ENCODE assay signal across 7 cellular contexts in genomic region chr5:138330813-138331448, GRCh38. TPM values are rescaled to one million over a fixed set of nuclear protein-coding genes. Genes with fewer than 3 reads are reported as not detected.
DNase-seq lines count a peak whose midpoint lies in the region; ATAC-seq, FAIRE-seq and TF ChIP-seq lines count a peak whose summit lies in the region.

No MANE protein-coding gene starts in this region.

- H3K36me3 Mint-ChIP-seq in T-cell (no peaks in the 10 kb centered on the region), glutamatergic neuron (ENCODE audit: unreplicated experiment) (no peaks in the 10 kb centered on the region)

- CTCF ChIA-PET in HEK293 (lab: Yijun Ruan, JAX): interaction anchor here (0.6 to 17.0 kb wide), 5 partner anchors 21 to 136 kb away, joined by 3 to 273 read pairs (median 3); partner anchors contain the start of gene KDM3B
- CTCF ChIA-PET in T-cell (lab: Charles Lee): interaction anchor here (0.9 to 5.1 kb wide), 5 partner anchors 21 to 152 kb away, joined by 4 to 89 read pairs (median 4); partner anchors contain the start of genes KDM3B (in 2 of the 2), CDC23 (in 1 of the 2) and KIF20A (in 1 of the 2)

- no peak for ATAC-seq in T-cell (replicated peaks in 1 of 4)

- 4 to 7% (median 6%) methylated on average over 12 of the region's 12 CpGs for WGBS in spleen, 5 donors

- H3K4me1 Mint-ChIP-seq in T-cell (peaks cover 18 to 19% (median 19%) of the 10 kb centered on the region in 3 donors), glutamatergic neuron (ENCODE audit: low read depth, unreplicated experiment) (peaks cover 7% of the 10 kb centered on the region)

- POLR2A ChIA-PET in HEK293 (lab: Yijun Ruan, JAX): interaction anchor here (0.6 to 2.5 kb wide), 14 partner anchors 12 to 212 kb away, joined by 3 to 51 read pairs (median 5); partner anchors contain the start of genes BRD8, CDC23, EGR1 and ETF1
- POLR2A ChIA-PET in T-cell (lab: Charles Lee): interaction anchor here (1.0 to 1.7 kb wide), 4 partner anchors 20 to 118 kb away, joined by 5 to 11 read pairs (median 8); partner anchors contain the start of genes KDM3B (in 2 of the 2) and CDC23 (in 1 of the 2)

- H3K4me3 ChIP-seq in HEK293 (ENCODE audit: low read depth, low read length) (peak overlapping the region; percentile 78), spleen (peak overlapping the region in 7 of 8 donors; percentile 35 to 68 (median 55))

- H3K4me3 Mint-ChIP-seq in T-cell (peak overlapping the region; percentile 80 to 82 (median 80)), glutamatergic neuron (ENCODE audit: unreplicated experiment) (peak overlapping the region; percentile 98)

- DNase-seq in T-cell: no peak
- no peak for DNase-seq in glutamatergic neuron
- DNase-seq in spleen: no peak
- no peak for DNase-seq in stimulated activated CD4-positive, alpha-beta T cell treated with anti-CD3 and anti-CD28 coated beads, Interleukin-4, amount 100 ng/mL, for 1 hour
- DNase-seq in COLO829 (ENCODE audit: low spot score): no peak
- no peak for DNase-seq in H54 (ENCODE audit: insufficient read length, low spot score)

- H3K9me3 ChIP-seq in HEK293 (ENCODE audit: control insufficient read depth, insufficient read depth, low read depth, low read length) (no peaks in the 10 kb centered on the region), spleen (no peaks in the 10 kb centered on the region)

- H3K27me3 ChIP-seq in spleen (replicated peaks in 1 of 7): no peaks in the 10 kb centered on the region

- H3K27me3 Mint-ChIP-seq in T-cell (no peaks in the 10 kb centered on the region), glutamatergic neuron (ENCODE audit: unreplicated experiment) (peaks cover 8% of the 10 kb centered on the region)

- H3K4me1 ChIP-seq in HEK293 (ENCODE audit: control insufficient read depth, insufficient read depth, low read length) (peaks cover 4% of the 10 kb centered on the region; the same call in 1 of the 2 replicates), spleen (peaks cover 12 to 26% (median 17%) of the 10 kb centered on the region in 6 donors)

- H3K9me3 Mint-ChIP-seq in T-cell: no peaks in the 10 kb centered on the region
- no peaks in the 10 kb centered on the region for H3K9me3 Mint-ChIP-seq in glutamatergic neuron (ENCODE audit: unreplicated experiment)

- H3K36me3 ChIP-seq in HEK293 (ENCODE audit: control insufficient read depth in 2 of 2, insufficient read depth in 1 of 2, low read length in 2 of 2) (peaks cover 20% of the 10 kb centered on the region in 2 experiments; a peak in 2 of 3 replicates), spleen (no peaks in the 10 kb centered on the region)

- H3K27ac Mint-ChIP-seq in T-cell (no peak overlapping the region), glutamatergic neuron (ENCODE audit: unreplicated experiment) (no peak overlapping the region)

- TF ChIP-seq POLR2A in spleen (IDR thresholded peaks at IDR 0.05): no peak
- TF ChIP-seq POLR2A in H54 (IDR thresholded peaks at IDR 0.05; ENCODE audit: low read depth, low read length): no peak

- intact Hi-C loops in spleen (cut with DNase I; ENCODE audit: low total_unique reads): no loop called here

- H3K27ac ChIP-seq in HEK293 (ENCODE audit: extremely low read depth, low read depth, low read length) (peak overlapping the region; percentile 75), spleen (peak overlapping the region in 3 of 8 donors; percentile 15 to 69 (median 59))

- TF ChIP-seq CTCF in HEK293 (tag by site-specific recombination; IDR thresholded peaks at IDR 0.05) (no peak), glutamatergic neuron (IDR thresholded peaks at IDR 0.05; ENCODE audit: partially characterized antibody, unreplicated experiment) (no peak), spleen (IDR thresholded peaks at IDR 0.05 in 8 of 11, conservative IDR thresholded peaks at IDR 0.05 in 3 of 11) (no peak)

- no peak for FAIRE-seq in H54 (lab: Jason Lieb, UNC)

TF ChIP-seq in HEK293, 187 proteins besides CTCF, POLR2A, EP300 and RAD21:
- TF ChIP-seq ZNF704 (tag by site-specific recombination; IDR thresholded peaks at IDR 0.05) (no peak), OSR2 (tag by site-specific recombination; IDR thresholded peaks at IDR 0.05) (no peak), SCRT2 (tag by site-specific recombination; IDR thresholded peaks at IDR 0.05) (no peak), ZNF335 (tag by site-specific recombination; conservative IDR thresholded peaks at IDR 0.05) (peak; percentile 64), ZNF664 (tag by site-specific recombination; IDR thresholded peaks at IDR 0.05) (no peak), ZBTB20 (tag by site-specific recombination; IDR thresholded peaks at IDR 0.05) (0 out of 2 replicates have a peak, but pooled peaks have one; percentile 27)
- TF ChIP-seq, protein P1, sequence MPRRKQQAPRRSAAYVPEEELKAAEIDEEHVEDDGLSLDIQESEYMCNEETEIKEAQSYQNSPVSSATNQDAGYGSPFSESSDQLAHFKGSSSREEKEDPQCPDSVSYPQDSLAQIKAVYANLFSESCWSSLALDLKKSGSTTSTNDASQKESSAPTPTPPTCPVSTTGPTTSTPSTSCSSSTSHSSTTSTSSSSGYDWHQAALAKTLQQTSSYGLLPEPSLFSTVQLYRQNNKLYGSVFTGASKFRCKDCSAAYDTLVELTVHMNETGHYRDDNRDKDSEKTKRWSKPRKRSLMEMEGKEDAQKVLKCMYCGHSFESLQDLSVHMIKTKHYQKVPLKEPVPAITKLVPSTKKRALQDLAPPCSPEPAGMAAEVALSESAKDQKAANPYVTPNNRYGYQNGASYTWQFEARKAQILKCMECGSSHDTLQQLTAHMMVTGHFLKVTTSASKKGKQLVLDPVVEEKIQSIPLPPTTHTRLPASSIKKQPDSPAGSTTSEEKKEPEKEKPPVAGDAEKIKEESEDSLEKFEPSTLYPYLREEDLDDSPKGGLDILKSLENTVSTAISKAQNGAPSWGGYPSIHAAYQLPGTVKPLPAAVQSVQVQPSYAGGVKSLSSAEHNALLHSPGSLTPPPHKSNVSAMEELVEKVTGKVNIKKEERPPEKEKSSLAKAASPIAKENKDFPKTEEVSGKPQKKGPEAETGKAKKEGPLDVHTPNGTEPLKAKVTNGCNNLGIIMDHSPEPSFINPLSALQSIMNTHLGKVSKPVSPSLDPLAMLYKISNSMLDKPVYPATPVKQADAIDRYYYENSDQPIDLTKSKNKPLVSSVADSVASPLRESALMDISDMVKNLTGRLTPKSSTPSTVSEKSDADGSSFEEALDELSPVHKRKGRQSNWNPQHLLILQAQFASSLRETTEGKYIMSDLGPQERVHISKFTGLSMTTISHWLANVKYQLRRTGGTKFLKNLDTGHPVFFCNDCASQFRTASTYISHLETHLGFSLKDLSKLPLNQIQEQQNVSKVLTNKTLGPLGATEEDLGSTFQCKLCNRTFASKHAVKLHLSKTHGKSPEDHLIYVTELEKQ (tag by site-specific recombination; IDR thresholded peaks at IDR 0.05; ENCODE audit: borderline replicate concordance): no peak

RNA-seq across cellular contexts. Expression of gene CDC25C, which starts 0.7 kb away (rescaled TPM):
- total RNA-seq in T-cell: under 1 TPM in 1 of 5 donors, not detected in 4; 0.23 TPM
- total RNA-seq in glutamatergic neuron (ENCODE audit: unreplicated experiment): 3.2 TPM
- total RNA-seq in spleen: 1 to 10 TPM in 3 of 7 donors, under 1 TPM in 4; 0.25 to 6.0 (median 0.89) TPM
- polyA plus RNA-seq in spleen: 1 to 10 TPM in 1 of 3 donors, under 1 TPM in 2; 0.37 to 2.0 (median 0.77) TPM

RNA-seq across cellular contexts. Expression of gene FAM53C, which starts 7.1 kb away (rescaled TPM):
- total RNA-seq in T-cell: 10 to 100 TPM; 22.2 to 58.3 (median 25.5) TPM
- 69.9 TPM for total RNA-seq in glutamatergic neuron (ENCODE audit: unreplicated experiment)
- total RNA-seq in spleen: 10 to 100 TPM; 28.8 to 42.0 (median 33.7) TPM
- polyA plus RNA-seq in spleen: 10 to 100 TPM in 1 of 3 donors, 1 to 10 TPM in 2; 6.8 to 11.7 (median 7.7) TPM

RNA-seq across cellular contexts. Expression of gene KDM3B, which starts 21.6 kb away (rescaled TPM):
- 10 to 100 TPM; 72.9 to 78.3 (median 76.0) TPM for total RNA-seq in T-cell
- 98.5 TPM for total RNA-seq in glutamatergic neuron (ENCODE audit: unreplicated experiment)
- total RNA-seq in spleen: 10 to 100 TPM; 69.1 to 90.6 (median 79.6) TPM
- 10 to 100 TPM; 21.6 to 27.4 (median 24.8) TPM for polyA plus RNA-seq in spleen

RNA-seq across cellular contexts. Expression of gene GFRA3, which starts 56.5 kb away (rescaled TPM):
- total RNA-seq in T-cell (not detected), glutamatergic neuron (ENCODE audit: unreplicated experiment) (1.1 TPM), spleen (not detected)
- 1 to 10 TPM in 1 of 3 donors, under 1 TPM in 1, not detected in 1; 0.14 to 1.2 TPM for polyA plus RNA-seq in spleen
